In the genomic region with DNA sequence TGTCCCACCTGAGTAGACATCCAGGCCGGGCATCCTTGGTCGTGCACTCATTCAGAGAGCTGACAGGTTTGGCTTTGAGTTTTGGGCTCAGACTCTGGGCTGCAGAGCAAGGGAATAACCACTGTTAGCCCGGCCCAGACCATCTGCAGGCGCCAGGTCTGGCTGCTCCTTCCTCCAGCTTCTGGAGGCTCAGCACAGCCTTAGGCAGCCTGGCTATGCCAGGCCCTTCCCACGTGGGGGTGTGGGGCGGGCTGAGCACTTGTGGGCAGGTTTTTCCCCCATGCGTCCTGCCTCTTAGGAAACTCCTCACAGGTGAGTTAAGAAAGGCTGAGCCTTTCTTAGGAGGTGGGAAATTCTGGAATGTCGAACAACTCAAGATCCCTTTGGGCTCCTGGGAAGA, we compare ENCODE assay signal across 18 cellular contexts. TPM values are rescaled to one million over a fixed set of nuclear protein-coding genes. Genes with fewer than 3 reads are reported as not detected.
DNase-seq lines count a peak whose midpoint lies in the region; ATAC-seq, FAIRE-seq and TF ChIP-seq lines count a peak whose summit lies in the region.
"Had no signal": no experiment of that assay in that cellular context is flagged by ENCODE, and none has a peak within 500 bp of the region (broad histone marks: within the 10 kb centered on the region; RNA-seq: fewer than 3 reads in every experiment).

No MANE protein-coding gene starts in this region.

- CTCF ChIA-PET in HCT116 (lab: Charles Lee) = no interaction called here

- H3K4me2 ChIP-seq in HCT116 (ENCODE audit: low read length) = no peak overlapping the region

- H3K27me3 ChIP-seq in HCT116 (ENCODE audit: insufficient read depth, low read length) (no peaks in the 10 kb centered on the region), bronchial epithelial cell (ENCODE audit: control insufficient read depth, insufficient read depth, low read length) (no peaks in the 10 kb centered on the region), upper lobe of left lung (no peaks in the 10 kb centered on the region)
- H3K27me3 ChIP-seq: uterus had no signal

- no peak for DNase-seq in HCT116 (ENCODE audit: low read depth, low spot score)
- peak; percentile 76 for DNase-seq in bronchial epithelial cell (ENCODE audit: low read depth)
- DNase-seq in left colon = no peak
- peak; percentile 65 to 78 for DNase-seq in upper lobe of left lung
- no peak for DNase-seq in SW480 (ENCODE audit: low spot score)
- DNase-seq in left lobe of liver (ENCODE audit: low spot score) = no peak
- DNase-seq: activated naive CD4-positive, alpha-beta T cell treated with anti-CD3 and anti-CD28 coated beads, Interleukin-2, amount 50 U/mL, for 16 hours; activated T-cell treated with anti-CD3 and anti-CD28 coated beads, Interleukin-2, amount 50 U/mL, for 72 hours; cerebellar nuclear complex; DND-41; naive B cell; NCI-H1092 treated with DMSO at 0.1 percent for 48 hours; NCI-H1930; NCI-H2227 treated with DMSO at 0.1 percent for 48 hours; NCI-H748 treated with DMSO at 0.1 percent for 48 hours; sigmoid colon; uterus had no signal

- POLR2A ChIA-PET in HCT116 (lab: Charles Lee) = no interaction called here

- TF ChIP-seq CTCF in HCT116 (IDR thresholded peaks at IDR 0.05 in 2 of 3, conservative IDR thresholded peaks at IDR 0.05 in 1 of 3; ENCODE audit: borderline replicate concordance in 1 of 3, insufficient read depth in 1 of 3, low read depth in 2 of 3, low read length in 2 of 3) (no peak), bronchial epithelial cell (IDR thresholded peaks at IDR 0.05; ENCODE audit: insufficient read depth, low read length, severe bottlenecking) (no peak), upper lobe of left lung (IDR thresholded peaks at IDR 0.05) (no peak)

- H2AFZ ChIP-seq in HCT116 (ENCODE audit: low read depth, low read length, poor library complexity, severe bottlenecking) = no peak overlapping the region

- no peaks in the 10 kb centered on the region for H3K4me1 ChIP-seq in HCT116 (ENCODE audit: control insufficient read depth in 1 of 2, insufficient read depth in 2 of 2, low read length in 2 of 2)
- peaks cover 5 to 40% (median 20%) of the 10 kb centered on the region in 4 donors for H3K4me1 ChIP-seq in upper lobe of left lung
- H3K4me1 ChIP-seq: sigmoid colon, uterus had no signal

- H4K20me1 ChIP-seq in HCT116 (ENCODE audit: insufficient read depth) = no peaks in the 10 kb centered on the region

- intact Hi-C loops in HCT116 (cut with micrococcal nuclease) (no loop called here), left colon (cut with DNase I, micrococcal nuclease) (no loop called here)

- no peak for TF ChIP-seq RAD21 in HCT116 (IDR thresholded peaks at IDR 0.05; ENCODE audit: low read depth)

- H3K79me2 ChIP-seq in HCT116 (ENCODE audit: insufficient read depth, low read length) = no peaks in the 10 kb centered on the region

- FAIRE-seq in bronchial epithelial cell (lab: Jason Lieb, UNC) = peak; percentile 92

- RAD21 ChIA-PET in HCT116 (lab: Charles Lee; ENCODE audit: low non-redundant PET in 1 of 2, low total read pairs in 2 of 2, uncharacterized antibody in 2 of 2, unreplicated experiment in 2 of 2) = no interaction called here

- no peak for TF ChIP-seq POLR2A in HCT116 (IDR thresholded peaks at IDR 0.05; ENCODE audit: borderline replicate concordance, extremely low read depth, insufficient read depth, insufficient read length)
- peak in 1 of 4 donors; percentile 3 for TF ChIP-seq POLR2A in upper lobe of left lung (IDR thresholded peaks at IDR 0.05)

- no peak overlapping the region for H3K9ac ChIP-seq in HCT116 (ENCODE audit: low read length)

- no peak for TF ChIP-seq EP300 in upper lobe of left lung (IDR thresholded peaks at IDR 0.05)

- H3K9me2 ChIP-seq in HCT116 (ENCODE audit: insufficient read depth) = no peaks in the 10 kb centered on the region

- H3K9me3 ChIP-seq in HCT116 (ENCODE audit: control insufficient read depth in 1 of 2, insufficient read depth in 1 of 2, low read depth in 1 of 2, low read length in 2 of 2) = no peaks in the 10 kb centered on the region
- no peaks in the 10 kb centered on the region for H3K9me3 ChIP-seq in upper lobe of left lung
- H3K9me3 ChIP-seq: sigmoid colon, uterus had no signal

- H3K4me3 ChIP-seq in HCT116 (replicated peaks in 1 of 2; ENCODE audit: low read depth in 1 of 2, low read length in 2 of 2) = no peak overlapping the region
- H3K4me3 ChIP-seq in bronchial epithelial cell (ENCODE audit: low read depth, low read length) = no peak overlapping the region
- H3K4me3 ChIP-seq in upper lobe of left lung = no peak overlapping the region
- H3K4me3 ChIP-seq: sigmoid colon, uterus had no signal

- 60 to 63% methylated on average over 1 to 8 of the region's 8 CpGs for WGBS in upper lobe of left lung, 2 donors

- ATAC-seq in HCT116 = 0 out of 2 replicates have a peak, but pooled peaks have one; percentile 23
- peak; percentile 11 for ATAC-seq in left colon
- ATAC-seq in upper lobe of left lung (ENCODE audit: low FRiP score in 2 of 2) = peak; percentile 16 to 45
- ATAC-seq in left lobe of liver = no peak
- no peak for ATAC-seq in HG03432 (IDR thresholded peaks at IDR 0.05; ENCODE audit: unreplicated experiment)
- ATAC-seq: activated T-cell treated with anti-CD3 and anti-CD28 coated beads, Interleukin-2, amount 50 U/mL, for 72 hours had no signal

- peaks cover 0 to 3% of the 10 kb centered on the region in 2 experiments; a peak in 1 of 4 replicates for H3K36me3 ChIP-seq in HCT116 (ENCODE audit: control insufficient read depth in 1 of 2, insufficient read depth in 2 of 2, low read length in 2 of 2)
- peaks cover 20% of the 10 kb centered on the region for H3K36me3 ChIP-seq in bronchial epithelial cell (ENCODE audit: control insufficient read depth, insufficient read depth, low read length)
- peaks cover 4 to 42% (median 31%) of the 10 kb centered on the region in 4 donors for H3K36me3 ChIP-seq in upper lobe of left lung
- H3K36me3 ChIP-seq: uterus had no signal

- BruUV-seq in HCT116 (replicated peaks; lab: Mats Ljungman, UMichigan) = no TSS peak

- H3K27ac ChIP-seq in HCT116 (ENCODE audit: low read depth, low read length) = no peak overlapping the region
- H3K27ac ChIP-seq in upper lobe of left lung = no peak overlapping the region
- H3K27ac ChIP-seq: sigmoid colon, uterus had no signal

TF ChIP-seq in HCT116, 20 proteins besides CTCF, POLR2A, EP300 and RAD21:
- TF ChIP-seq EZH2phosphoT487 (IDR thresholded peaks at IDR 0.05; ENCODE audit: borderline replicate concordance) = no peak
- TF ChIP-seq, protein P1, sequence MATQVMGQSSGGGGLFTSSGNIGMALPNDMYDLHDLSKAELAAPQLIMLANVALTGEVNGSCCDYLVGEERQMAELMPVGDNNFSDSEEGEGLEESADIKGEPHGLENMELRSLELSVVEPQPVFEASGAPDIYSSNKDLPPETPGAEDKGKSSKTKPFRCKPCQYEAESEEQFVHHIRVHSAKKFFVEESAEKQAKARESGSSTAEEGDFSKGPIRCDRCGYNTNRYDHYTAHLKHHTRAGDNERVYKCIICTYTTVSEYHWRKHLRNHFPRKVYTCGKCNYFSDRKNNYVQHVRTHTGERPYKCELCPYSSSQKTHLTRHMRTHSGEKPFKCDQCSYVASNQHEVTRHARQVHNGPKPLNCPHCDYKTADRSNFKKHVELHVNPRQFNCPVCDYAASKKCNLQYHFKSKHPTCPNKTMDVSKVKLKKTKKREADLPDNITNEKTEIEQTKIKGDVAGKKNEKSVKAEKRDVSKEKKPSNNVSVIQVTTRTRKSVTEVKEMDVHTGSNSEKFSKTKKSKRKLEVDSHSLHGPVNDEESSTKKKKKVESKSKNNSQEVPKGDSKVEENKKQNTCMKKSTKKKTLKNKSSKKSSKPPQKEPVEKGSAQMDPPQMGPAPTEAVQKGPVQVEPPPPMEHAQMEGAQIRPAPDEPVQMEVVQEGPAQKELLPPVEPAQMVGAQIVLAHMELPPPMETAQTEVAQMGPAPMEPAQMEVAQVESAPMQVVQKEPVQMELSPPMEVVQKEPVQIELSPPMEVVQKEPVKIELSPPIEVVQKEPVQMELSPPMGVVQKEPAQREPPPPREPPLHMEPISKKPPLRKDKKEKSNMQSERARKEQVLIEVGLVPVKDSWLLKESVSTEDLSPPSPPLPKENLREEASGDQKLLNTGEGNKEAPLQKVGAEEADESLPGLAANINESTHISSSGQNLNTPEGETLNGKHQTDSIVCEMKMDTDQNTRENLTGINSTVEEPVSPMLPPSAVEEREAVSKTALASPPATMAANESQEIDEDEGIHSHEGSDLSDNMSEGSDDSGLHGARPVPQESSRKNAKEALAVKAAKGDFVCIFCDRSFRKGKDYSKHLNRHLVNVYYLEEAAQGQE (IDR thresholded peaks at IDR 0.05; ENCODE audit: low read depth) = no peak
- TF ChIP-seq EGR1 (IDR thresholded peaks at IDR 0.05; ENCODE audit: low read depth) = no peak
- no peak for TF ChIP-seq POLR2AphosphoS5 (IDR thresholded peaks at IDR 0.05; ENCODE audit: low read depth, low read length)
- no peak for TF ChIP-seq CBX3 (IDR thresholded peaks at IDR 0.05; ENCODE audit: low read depth)
- no peak for TF ChIP-seq ZNF274 (IDR thresholded peaks at IDR 0.05; ENCODE audit: low read depth, low read length)
- TF ChIP-seq YY1 (IDR thresholded peaks at IDR 0.05; ENCODE audit: extremely low read depth, insufficient replicate concordance, low read depth, low read length) = no peak
- TF ChIP-seq SIN3A (IDR thresholded peaks at IDR 0.05; ENCODE audit: low read depth) = no peak
- TF ChIP-seq ZFX (IDR thresholded peaks at IDR 0.05) = no peak
- no peak for TF ChIP-seq CEBPB (IDR thresholded peaks at IDR 0.05; ENCODE audit: low read depth)
TF ChIP-seq in HCT116: peak in this region for 0.

RNA-seq across cellular contexts. Expression of a gene that starts 11.2 kb away (rescaled TPM):
- total RNA-seq in HCT116 (2021; ENCODE audit: unreplicated experiment) (4.7 TPM), bronchial epithelial cell (8.2 and 42.6 TPM in 2 replicates), left colon (1 to 10 TPM; 3.4 to 4.1 TPM), upper lobe of left lung (10 to 100 TPM in 4 of 6 donors, 1 to 10 TPM in 2; 4.7 to 71.2 (median 14.4) TPM), left lobe of liver (5.9 TPM)
- 5.6 and 6.4 TPM in 2 replicates for polyA plus RNA-seq in HCT116 (2012)

RNA-seq across cellular contexts. Expression of a gene that starts 22.0 kb away (rescaled TPM):
- total RNA-seq in HCT116 (2021; ENCODE audit: unreplicated experiment) = 13.5 TPM
- 13.3 and 18.3 TPM in 2 replicates for polyA plus RNA-seq in HCT116 (2012)
- total RNA-seq in bronchial epithelial cell = 22.9 TPM in 2 replicates
- total RNA-seq in left colon = 10 to 100 TPM in 1 of 2 donors, 1 to 10 TPM in 1; 8.4 to 10.9 TPM
- total RNA-seq in upper lobe of left lung = 10 to 100 TPM; 14.4 to 41.5 (median 31.2) TPM
- total RNA-seq in left lobe of liver = 8.9 TPM

RNA-seq across cellular contexts. Expression of a gene that starts 44.0 kb away (rescaled TPM):
- total RNA-seq in HCT116 (2021; ENCODE audit: unreplicated experiment) = 0.96 TPM
- 0.76 and 0.90 TPM in 2 replicates for polyA plus RNA-seq in HCT116 (2012)
- 0.51 and 0.53 TPM in 2 replicates for total RNA-seq in bronchial epithelial cell
- 1 to 10 TPM in 1 of 2 donors, under 1 TPM in 1; 0.64 to 1.4 TPM for total RNA-seq in left colon
- total RNA-seq in upper lobe of left lung = 1 to 10 TPM in 3 of 6 donors, under 1 TPM in 3; 0.20 to 9.4 (median 2.0) TPM
- 3.5 TPM for total RNA-seq in left lobe of liver

Comparison
In these comparisons a context has a peak if more than half of its experiments do, and no peak if none do; other contexts are left out.
1. ATAC-seq: peak in HCT116 (single experiment), left colon (single experiment) and upper lobe of left lung (2 of 2); none in left lobe of liver (single experiment) and HG03432 (single experiment).
2. DNase-seq: peak in bronchial epithelial cell (single experiment) and upper lobe of left lung (2 of 2); none in HCT116 (single experiment), left colon (0 of 2), SW480 (single experiment) and left lobe of liver (single experiment).